In genomic region chr14:75238728-75239455, GRCh38 we compare ENCODE assay signal across 14 cellular contexts. TPM values are rescaled to one million over a fixed set of nuclear protein-coding genes. Genes with fewer than 3 reads are reported as not detected.
DNase-seq lines count a peak whose midpoint lies in the region; ATAC-seq and TF ChIP-seq lines count a peak whose summit lies in the region.
"Had no signal": no experiment of that assay in that cellular context is flagged by ENCODE, and none has a peak within 500 bp of the region (broad histone marks: within the 10 kb centered on the region; RNA-seq: fewer than 3 reads in every experiment).

No MANE protein-coding gene starts in this region.

- H3K27ac ChIP-seq in cardiac muscle cell (peak overlapping the region; percentile 99), foreskin keratinocyte (no peak overlapping the region), ovary (peak overlapping the region in 1 of 2 donors; percentile 40)
- H3K27ac ChIP-seq: suprapubic skin had no signal

- peaks cover 2% of the 10 kb centered on the region for H3K4me1 Mint-ChIP-seq in activated CD4-positive, alpha-beta T cell treated with anti-CD3 and anti-CD28 coated beads, Interleukin-2, amount 10 ng/mL, durations not matched to agents 24 days and 14 days
- no peaks in the 10 kb centered on the region for H3K4me1 Mint-ChIP-seq in T-helper 2 cell treated with Interferon-gamma antibody and Interleukin-4, amounts not matched to agents 5 μg/mL and 100 μg/mL, for 36 hours (ENCODE audit: low read depth)
- H3K4me1 Mint-ChIP-seq: activated naive CD4-positive, alpha-beta T cell treated with anti-CD3 and anti-CD28 coated beads, Interleukin-2, amount 10 ng/mL, durations not matched to agents 7 days and 5 days had no signal

- no peaks in the 10 kb centered on the region for H3K36me3 ChIP-seq in cardiac muscle cell
- H3K36me3 ChIP-seq in ovary: no peaks in the 10 kb centered on the region
- H3K36me3 ChIP-seq: suprapubic skin had no signal

- no peak overlapping the region for H3K4me3 Mint-ChIP-seq in activated CD4-positive, alpha-beta T cell treated with anti-CD3 and anti-CD28 coated beads, Interleukin-2, amount 10 ng/mL, durations not matched to agents 24 days and 14 days
- no peak overlapping the region for H3K4me3 Mint-ChIP-seq in T-helper 2 cell treated with Interferon-gamma antibody and Interleukin-4, amounts not matched to agents 5 μg/mL and 100 μg/mL, for 36 hours
- H3K4me3 Mint-ChIP-seq: activated naive CD4-positive, alpha-beta T cell treated with anti-CD3 and anti-CD28 coated beads, Interleukin-2, amount 10 ng/mL, durations not matched to agents 7 days and 5 days; IgD-negative memory B cell had no signal

- no peak overlapping the region for H3K27ac Mint-ChIP-seq in activated CD4-positive, alpha-beta T cell treated with anti-CD3 and anti-CD28 coated beads, Interleukin-2, amount 10 ng/mL, durations not matched to agents 24 days and 14 days
- no peak overlapping the region for H3K27ac Mint-ChIP-seq in T-helper 2 cell treated with Interferon-gamma antibody and Interleukin-4, amounts not matched to agents 5 μg/mL and 100 μg/mL, for 36 hours
- H3K27ac Mint-ChIP-seq: activated naive CD4-positive, alpha-beta T cell treated with anti-CD3 and anti-CD28 coated beads, Interleukin-2, amount 10 ng/mL, durations not matched to agents 7 days and 5 days; IgD-negative memory B cell had no signal

- DNase-seq in cardiac muscle cell (ENCODE audit: low read depth in 1 of 2, low spot score in 1 of 2) (no peak), Right ventricle myocardium inferior (ENCODE audit: missing footprints) (no peak), foreskin keratinocyte (no peak), ovary (peak; percentile 47 to 72 (median 58)), SW480 (ENCODE audit: low spot score) (no peak), NCI-H2107 (lab: John Stamatoyannopoulos, UW) (no peak)
- no peak for DNase-seq in activated CD4-positive, alpha-beta T cell treated with anti-CD3 and anti-CD28 coated beads, Interleukin-2, amount 10 ng/mL, durations not matched to agents 24 days and 14 days
- DNase-seq in T-helper 2 cell treated with Interferon-gamma antibody and Interleukin-4, amounts not matched to agents 5 μg/mL and 100 μg/mL, for 36 hours (ENCODE audit: low spot score): no peak
- DNase-seq: activated naive CD4-positive, alpha-beta T cell treated with anti-CD3 and anti-CD28 coated beads, Interleukin-2, amount 10 ng/mL, durations not matched to agents 7 days and 5 days; NCI-H1417 treated with DMSO at 0.1 percent for 48 hours; NCI-H748 treated with DMSO at 0.1 percent for 48 hours; SIG-M5 had no signal

- no peak for TF ChIP-seq POLR2A in ovary (IDR thresholded peaks at IDR 0.05)

- no peaks in the 10 kb centered on the region for H3K9me3 ChIP-seq in cardiac muscle cell (ENCODE audit: low read depth)
- no peaks in the 10 kb centered on the region for H3K9me3 ChIP-seq in ovary
- H3K9me3 ChIP-seq: suprapubic skin had no signal

- no peak for TF ChIP-seq EP300 in ovary (IDR thresholded peaks at IDR 0.05)

- TF ChIP-seq CTCF in cardiac muscle cell (IDR thresholded peaks at IDR 0.05; ENCODE audit: low read depth, low read length): no peak
- peak; percentile 36 for TF ChIP-seq CTCF in foreskin keratinocyte (conservative IDR thresholded peaks at IDR 0.05)
- TF ChIP-seq CTCF in ovary (IDR thresholded peaks at IDR 0.05): peak in 1 of 3 donors; percentile 13

- H3K27me3 ChIP-seq in cardiac muscle cell (no peaks in the 10 kb centered on the region), foreskin keratinocyte (no peaks in the 10 kb centered on the region), ovary (no peaks in the 10 kb centered on the region)
- H3K27me3 ChIP-seq: suprapubic skin had no signal

- no peaks in the 10 kb centered on the region for H3K36me3 Mint-ChIP-seq in activated CD4-positive, alpha-beta T cell treated with anti-CD3 and anti-CD28 coated beads, Interleukin-2, amount 10 ng/mL, durations not matched to agents 24 days and 14 days (ENCODE audit: low read depth)
- no peaks in the 10 kb centered on the region for H3K36me3 Mint-ChIP-seq in T-helper 2 cell treated with Interferon-gamma antibody and Interleukin-4, amounts not matched to agents 5 μg/mL and 100 μg/mL, for 36 hours (ENCODE audit: low read depth)
- H3K36me3 Mint-ChIP-seq: activated naive CD4-positive, alpha-beta T cell treated with anti-CD3 and anti-CD28 coated beads, Interleukin-2, amount 10 ng/mL, durations not matched to agents 7 days and 5 days; IgD-negative memory B cell had no signal

- H3K9me3 Mint-ChIP-seq in activated CD4-positive, alpha-beta T cell treated with anti-CD3 and anti-CD28 coated beads, Interleukin-2, amount 10 ng/mL, durations not matched to agents 24 days and 14 days: no peaks in the 10 kb centered on the region
- no peaks in the 10 kb centered on the region for H3K9me3 Mint-ChIP-seq in T-helper 2 cell treated with Interferon-gamma antibody and Interleukin-4, amounts not matched to agents 5 μg/mL and 100 μg/mL, for 36 hours
- H3K9me3 Mint-ChIP-seq: activated naive CD4-positive, alpha-beta T cell treated with anti-CD3 and anti-CD28 coated beads, Interleukin-2, amount 10 ng/mL, durations not matched to agents 7 days and 5 days; IgD-negative memory B cell had no signal

- H3K4me1 ChIP-seq in cardiac muscle cell (ENCODE audit: low read depth) (peaks cover 43% of the 10 kb centered on the region), foreskin keratinocyte (peaks cover 8% of the 10 kb centered on the region), ovary (ENCODE audit: insufficient read depth) (peaks cover 13% of the 10 kb centered on the region)

- peaks cover 35% of the 10 kb centered on the region for H3K27me3 Mint-ChIP-seq in activated CD4-positive, alpha-beta T cell treated with anti-CD3 and anti-CD28 coated beads, Interleukin-2, amount 10 ng/mL, durations not matched to agents 24 days and 14 days
- peaks cover 29% of the 10 kb centered on the region for H3K27me3 Mint-ChIP-seq in T-helper 2 cell treated with Interferon-gamma antibody and Interleukin-4, amounts not matched to agents 5 μg/mL and 100 μg/mL, for 36 hours (ENCODE audit: low read depth)

- ATAC-seq in Right ventricle myocardium inferior (no peak), foreskin keratinocyte (no peak)

- H3K4me3 ChIP-seq in cardiac muscle cell: no peak overlapping the region
- H3K4me3 ChIP-seq in ovary: no peak overlapping the region
- H3K4me3 ChIP-seq: suprapubic skin had no signal

- intact Hi-C loops in Right ventricle myocardium inferior (cut with DNase I) (loop anchor here (5.0 kb wide), 3 partner anchors 38 to 112 kb away; partner anchors contain the start of genes FOS and NEK9), ovary (cut with DNase I) (loop anchor here in 1 of 4 donors (5.0 kb wide), 1 partner anchor 1813 kb away; no protein-coding TSS in a partner anchor)
- intact Hi-C loops in activated CD4-positive, alpha-beta T cell treated with anti-CD3 and anti-CD28 coated beads, Interleukin-2, amount 10 ng/mL, durations not matched to agents 24 days and 14 days (cut with micrococcal nuclease): no loop called here

- 38 to 45% (median 43%) methylated on average over 11 of the region's 11 CpGs for WGBS in ovary, 3 donors

RNA-seq across cellular contexts. Expression of gene FOS, which starts 39.7 kb away (rescaled TPM):
- total RNA-seq in cardiac muscle cell (44.3 and 66.0 TPM in 2 replicates), Right ventricle myocardium inferior (9.5 TPM), foreskin keratinocyte (59.6 and 63.2 TPM in 2 replicates), ovary (1,000 to 10,000 TPM in 2 of 7 donors, 100 to 1,000 TPM in 5; 115 to 2,019 (median 178) TPM)
- polyA plus RNA-seq in cardiac muscle cell (45.3 and 55.3 TPM in 2 replicates), foreskin keratinocyte (24.5 and 33.4 TPM in 2 replicates), ovary (100 to 1,000 TPM; 129 to 499 TPM)
- total RNA-seq in activated CD4-positive, alpha-beta T cell treated with anti-CD3 and anti-CD28 coated beads, Interleukin-2, amount 10 ng/mL, durations not matched to agents 24 days and 14 days: 26.5 and 29.6 TPM in 2 replicates

Comparison
In these comparisons a context has a peak if more than half of its experiments do, and no peak if none do; other contexts are left out.
1. DNase-seq: peak in ovary (5 of 5); none in cardiac muscle cell (0 of 2), Right ventricle myocardium inferior (single experiment), foreskin keratinocyte (0 of 2), SW480 (single experiment), activated CD4-positive, alpha-beta T cell treated with anti-CD3 and anti-CD28 coated beads, Interleukin-2, amount 10 ng/mL, durations not matched to agents 24 days and 14 days (single experiment), T-helper 2 cell treated with Interferon-gamma antibody and Interleukin-4, amounts not matched to agents 5 μg/mL and 100 μg/mL, for 36 hours (single experiment) and NCI-H2107 (single experiment).